Comparison of ENCODE assay signal across 9 cellular contexts in the genomic region with DNA sequence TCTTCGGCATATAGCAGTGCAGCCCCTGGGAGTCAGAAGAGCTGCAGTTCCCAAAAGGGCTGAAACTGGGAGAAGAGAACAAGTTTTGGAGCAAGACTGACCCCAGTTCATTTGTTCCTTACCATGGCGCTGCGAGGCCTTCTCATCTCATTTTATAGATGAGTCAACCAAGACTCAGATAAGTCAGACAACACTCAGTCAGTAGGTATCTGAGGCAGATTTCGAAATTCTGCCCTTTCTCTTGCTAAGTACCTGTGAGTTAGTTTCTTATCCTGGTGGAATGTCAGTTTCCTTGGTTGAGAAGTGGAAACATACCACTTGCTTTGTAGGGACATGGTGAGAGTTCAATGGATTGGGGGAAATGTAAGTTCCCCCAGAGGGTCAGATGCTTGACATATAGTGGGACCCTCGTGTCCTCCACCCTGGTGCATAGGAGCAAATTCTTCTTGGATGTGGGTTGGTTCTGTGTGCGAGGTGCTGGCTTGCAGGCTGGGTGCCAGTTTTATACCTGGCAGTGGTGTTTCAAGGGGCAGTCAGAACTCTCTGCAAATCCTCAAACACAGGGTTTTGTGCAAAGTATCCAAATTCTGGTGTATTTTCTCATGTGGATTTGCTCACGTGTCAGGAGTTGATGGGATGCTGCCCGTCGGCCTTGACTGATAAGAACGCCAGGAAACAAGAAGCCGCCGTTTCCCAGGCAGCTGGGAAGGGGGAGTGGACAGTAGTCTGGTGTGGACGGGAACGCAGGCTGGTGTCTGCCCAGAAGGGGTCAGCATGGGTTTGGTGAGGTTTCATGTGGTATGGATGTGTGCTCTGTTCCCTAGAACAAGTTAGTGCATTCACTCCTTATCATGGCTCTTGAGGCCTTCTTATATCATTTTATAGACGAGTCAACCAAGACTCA.
A peak's percentile ranks its signal among the peaks of the same experiment; 100 is the strongest.
DNase-seq lines count a peak whose midpoint lies in the region; ATAC-seq and TF ChIP-seq lines count a peak whose summit lies in the region.
"Had no signal": no experiment of that assay in that cellular context is flagged by ENCODE, and none has a peak within 500 bp of the region (broad histone marks: within the 10 kb centered on the region; RNA-seq: fewer than 3 reads in every experiment).

No MANE protein-coding gene starts in this region.

- no peak overlapping the region for H3K27ac Mint-ChIP-seq in stimulated activated memory B cell treated with anti-CD40 and anti-IgM and Interleukin-4, amounts not matched to agents 10 μg/mL and 1 μg/mL and 100 μg/mL, for 72 hours
- H3K27ac Mint-ChIP-seq: dendritic cell treated with granulocyte-macrophage colony-stimulating factor and Interleukin-4, amounts not matched to agents 40 ng/mL and 50 ng/mL, for 4 days had no signal

- H3K4me1 Mint-ChIP-seq in stimulated activated memory B cell treated with anti-CD40 and anti-IgM and Interleukin-4, amounts not matched to agents 10 μg/mL and 1 μg/mL and 100 μg/mL, for 72 hours, result peaks cover 7% of the 10 kb centered on the region

- ATAC-seq in stimulated activated memory B cell treated with anti-CD40 and anti-IgM and Interleukin-4, amounts not matched to agents 10 μg/mL and 1 μg/mL and 100 μg/mL, for 72 hours, result no peak

- TF ChIP-seq CTCF in colonic mucosa (IDR thresholded peaks at IDR 0.05), result no peak

- intact Hi-C loops in colonic mucosa (cut with DNase I), result no loop called here

- H3K36me3 Mint-ChIP-seq in stimulated activated memory B cell treated with anti-CD40 and anti-IgM and Interleukin-4, amounts not matched to agents 10 μg/mL and 1 μg/mL and 100 μg/mL, for 72 hours, result no peaks in the 10 kb centered on the region

- H3K9me3 ChIP-seq in colonic mucosa (no peaks in the 10 kb centered on the region), muscle layer of duodenum (ENCODE audit: control insufficient read depth in 1 of 2, low read length in 2 of 2) (no peaks in the 10 kb centered on the region)

- no peak overlapping the region for H3K4me3 Mint-ChIP-seq in stimulated activated memory B cell treated with anti-CD40 and anti-IgM and Interleukin-4, amounts not matched to agents 10 μg/mL and 1 μg/mL and 100 μg/mL, for 72 hours
- H3K4me3 Mint-ChIP-seq: dendritic cell treated with granulocyte-macrophage colony-stimulating factor and Interleukin-4, amounts not matched to agents 40 ng/mL and 50 ng/mL, for 4 days had no signal

- H3K4me1 ChIP-seq in colonic mucosa (peaks cover 3% of the 10 kb centered on the region), muscle layer of duodenum (ENCODE audit: control insufficient read depth in 1 of 2, insufficient read depth in 2 of 2, low read length in 2 of 2) (peaks cover 9 to 75% of the 10 kb centered on the region in 2 donors)

- H3K36me3 ChIP-seq in colonic mucosa (no peaks in the 10 kb centered on the region), muscle layer of duodenum (ENCODE audit: control insufficient read depth in 1 of 2, insufficient read depth in 2 of 2, low read length in 2 of 2) (no peaks in the 10 kb centered on the region)

- DNase-seq in AG08395 (ENCODE audit: low spot score) (peak; percentile 61), M059J (ENCODE audit: low read depth) (peak; percentile 91), colonic mucosa (no peak), superior temporal gyrus (ENCODE audit: extremely low spot score) (no peak), KG1 (lab: John Stamatoyannopoulos, UW) (no peak)
- no peak for DNase-seq in effector CD4-positive, alpha-beta T cell

- no peak overlapping the region for H3K9ac ChIP-seq in colonic mucosa (ENCODE audit: low read depth in 2 of 2, low read length in 2 of 2)

- H3K27me3 Mint-ChIP-seq in stimulated activated memory B cell treated with anti-CD40 and anti-IgM and Interleukin-4, amounts not matched to agents 10 μg/mL and 1 μg/mL and 100 μg/mL, for 72 hours, result peaks cover 88% of the 10 kb centered on the region

- H3K27ac ChIP-seq in colonic mucosa, result peak overlapping the region; percentile 3
- peak overlapping the region; percentile 51 for H3K27ac ChIP-seq in muscle layer of duodenum (ENCODE audit: low read length)

- H3K27me3 ChIP-seq in colonic mucosa (peaks cover 32% of the 10 kb centered on the region), muscle layer of duodenum (ENCODE audit: low read depth, low read length) (no peaks in the 10 kb centered on the region)

- H3K9me3 Mint-ChIP-seq in stimulated activated memory B cell treated with anti-CD40 and anti-IgM and Interleukin-4, amounts not matched to agents 10 μg/mL and 1 μg/mL and 100 μg/mL, for 72 hours, result no peaks in the 10 kb centered on the region
- H3K9me3 Mint-ChIP-seq: dendritic cell treated with granulocyte-macrophage colony-stimulating factor and Interleukin-4, amounts not matched to agents 40 ng/mL and 50 ng/mL, for 4 days had no signal

- H3K4me3 ChIP-seq in colonic mucosa, result peak overlapping the region; percentile 5
- H3K4me3 ChIP-seq in muscle layer of duodenum (ENCODE audit: low read depth in 1 of 2, low read length in 2 of 2), result peak overlapping the region; percentile 48 to 59

Comparison
In these comparisons a context has a peak if more than half of its experiments do, and no peak if none do; other contexts are left out.
1. DNase-seq: peak in AG08395 (single experiment) and M059J (single experiment); none in colonic mucosa (single experiment), superior temporal gyrus (single experiment), effector CD4-positive, alpha-beta T cell (single experiment) and KG1 (single experiment).